16 cellular contexts compared by ENCODE assay signal in genomic region chr5:143188692-143189091, GRCh38.
"Had no signal": no experiment of that assay in that cellular context is flagged by ENCODE, and none has a peak within 500 bp of the region (broad histone marks: within the 10 kb centered on the region; RNA-seq: fewer than 3 reads in every experiment).

No MANE protein-coding gene starts in this region.

- H3K27ac ChIP-seq: adrenal gland, colonic mucosa, heart left ventricle, neutrophil had no signal

- H3K27me3 Mint-ChIP-seq: naive B cell; stimulated activated memory B cell treated with anti-CD40 and anti-IgM and Interleukin-4, amounts not matched to agents 10 μg/mL and 1 μg/mL and 100 μg/mL, for 72 hours had no signal

- H3K9me3 ChIP-seq: colonic mucosa, neutrophil had no signal

- H3K4me3 ChIP-seq: adrenal gland, colonic mucosa, heart left ventricle had no signal

- H3K27ac Mint-ChIP-seq: naive B cell; stimulated activated memory B cell treated with anti-CD40 and anti-IgM and Interleukin-4, amounts not matched to agents 10 μg/mL and 1 μg/mL and 100 μg/mL, for 72 hours had no signal

- FAIRE-seq: endothelial cell of umbilical vein, frontal cortex, islet of Langerhans had no signal

- H3K4me1 ChIP-seq: adrenal gland, colonic mucosa had no signal

- H3K4me3 Mint-ChIP-seq: naive B cell; stimulated activated memory B cell treated with anti-CD40 and anti-IgM and Interleukin-4, amounts not matched to agents 10 μg/mL and 1 μg/mL and 100 μg/mL, for 72 hours had no signal

- ATAC-seq: heart left ventricle; stimulated activated memory B cell treated with anti-CD40 and anti-IgM and Interleukin-4, amounts not matched to agents 10 μg/mL and 1 μg/mL and 100 μg/mL, for 72 hours had no signal

- DNase-seq: activated CD4-positive, alpha-beta T cell treated with anti-CD3 and anti-CD28 coated beads for 1 hour; activated naive CD4-positive, alpha-beta T cell; adrenal gland; caudate nucleus; colonic mucosa; heart left ventricle; naive B cell; posterior cingulate gyrus; right cardiac atrium; substantia nigra; trophoblast cell had no signal

- H3K27me3 ChIP-seq: adrenal gland, colonic mucosa, heart left ventricle, neutrophil had no signal

- H3K36me3 ChIP-seq: adrenal gland, colonic mucosa, neutrophil had no signal
